13 cellular contexts compared by ENCODE assay signal in genomic region chr10:103820101-103821062, GRCh38. TPM values are rescaled to one million over a fixed set of nuclear protein-coding genes. Genes with fewer than 3 reads are reported as not detected.
DNase-seq lines count a peak whose midpoint lies in the region; ATAC-seq, FAIRE-seq and TF ChIP-seq lines count a peak whose summit lies in the region.
"Had no signal": no experiment of that assay in that cellular context is flagged by ENCODE, and none has a peak within 500 bp of the region (broad histone marks: within the 10 kb centered on the region; RNA-seq: fewer than 3 reads in every experiment).

No MANE protein-coding gene starts in this region.

- H3K27ac ChIP-seq in GM23248, result no peak overlapping the region
- H3K27ac ChIP-seq in astrocyte (ENCODE audit: low read depth, low read length), result no peak overlapping the region

- intact Hi-C loops in natural killer cell (cut with micrococcal nuclease), result no loop called here

- H3K9me3 Mint-ChIP-seq in astrocyte (ENCODE audit: unreplicated experiment), result no peaks in the 10 kb centered on the region
- no peaks in the 10 kb centered on the region for H3K9me3 Mint-ChIP-seq in natural killer cell
- H3K9me3 Mint-ChIP-seq: activated T-helper 1 cell treated with anti-CD3 and anti-CD28 coated beads, Interleukin-12 subunit alpha, Interleukin-12 subunit beta, Interleukin-2, Interleukin-4 antibody, amounts not matched to agents 30 ng/mL and 10 ng/mL and 1 ng/mL, durations not matched to agents 14 hours and 24 hours and 36 hours; T-helper 1 cell treated with Interleukin-12 subunit alpha and Interleukin-12 subunit beta and Interleukin-4 antibody, amounts not matched to agents 30 μg/mL and 1 μg/mL, for 36 hours had no signal

- H2AFZ ChIP-seq in GM23248 (no peak overlapping the region), astrocyte (ENCODE audit: low read depth, low read length) (no peak overlapping the region)

- H3K27ac Mint-ChIP-seq in astrocyte (ENCODE audit: unreplicated experiment), result no peak overlapping the region
- H3K27ac Mint-ChIP-seq in natural killer cell, result no peak overlapping the region
- H3K27ac Mint-ChIP-seq: activated T-helper 1 cell treated with anti-CD3 and anti-CD28 coated beads, Interleukin-12 subunit alpha, Interleukin-12 subunit beta, Interleukin-2, Interleukin-4 antibody, amounts not matched to agents 30 ng/mL and 10 ng/mL and 1 ng/mL, durations not matched to agents 14 hours and 24 hours and 36 hours; naive B cell; T-helper 1 cell treated with Interleukin-12 subunit alpha and Interleukin-12 subunit beta and Interleukin-4 antibody, amounts not matched to agents 30 μg/mL and 1 μg/mL, for 36 hours had no signal

- H3K9ac ChIP-seq in GM23248, result no peak overlapping the region
- no peak overlapping the region for H3K9ac ChIP-seq in astrocyte (ENCODE audit: low read length)
- no peak overlapping the region for H3K9ac ChIP-seq in skeletal muscle satellite cell (ENCODE audit: low read depth, low read length)

- H3K9me3 ChIP-seq in GM23248 (ENCODE audit: low read depth), result no peaks in the 10 kb centered on the region
- no peaks in the 10 kb centered on the region for H3K9me3 ChIP-seq in astrocyte (ENCODE audit: insufficient read depth, low read depth, low read length)
- no peaks in the 10 kb centered on the region for H3K9me3 ChIP-seq in skeletal muscle satellite cell (replicated peaks; ENCODE audit: low read length)

- H3K4me1 Mint-ChIP-seq in astrocyte (ENCODE audit: low read depth, unreplicated experiment), result peaks cover 33% of the 10 kb centered on the region
- H3K4me1 Mint-ChIP-seq in natural killer cell, result peaks cover 4 to 5% of the 10 kb centered on the region in 2 donors
- H3K4me1 Mint-ChIP-seq: naive B cell had no signal

- TF ChIP-seq CTCF in astrocyte (IDR thresholded peaks at IDR 0.05; ENCODE audit: insufficient read depth, low read depth, low read length), result no peak
- TF ChIP-seq CTCF in natural killer cell (IDR thresholded peaks at IDR 0.05), result no peak

- H3K27me3 ChIP-seq in GM23248 (replicated peaks; ENCODE audit: insufficient read depth), result no peaks in the 10 kb centered on the region
- peaks cover 3% of the 10 kb centered on the region for H3K27me3 ChIP-seq in astrocyte (ENCODE audit: insufficient read depth, low read length)
- no peaks in the 10 kb centered on the region for H3K27me3 ChIP-seq in skeletal muscle satellite cell (ENCODE audit: control insufficient read depth, insufficient read depth, low read length)
- H3K27me3 ChIP-seq in H7 (ENCODE audit: control insufficient read depth, insufficient read depth, low read length), result no peaks in the 10 kb centered on the region

- DNase-seq in GM23248, result peak; percentile 62
- peak; percentile 77 for DNase-seq in astrocyte (ENCODE audit: low read depth)
- DNase-seq in hepatic stellate cell (ENCODE audit: low spot score), result peak; percentile 45
- no peak for DNase-seq in amniotic stem cell (lab: John Stamatoyannopoulos, UW)
- no peak for DNase-seq in natural killer cell
- DNase-seq in H7, result no peak
- DNase-seq in dedifferentiated amniotic fluid mesenchymal stem cell (ENCODE audit: extremely low spot score), result no peak
- DNase-seq: DMS153, naive B cell, NCI-H187 had no signal

- H3K4me1 ChIP-seq in GM23248 (ENCODE audit: insufficient read depth), result no peaks in the 10 kb centered on the region
- peaks cover 13% of the 10 kb centered on the region for H3K4me1 ChIP-seq in astrocyte (ENCODE audit: insufficient read depth, low read length)
- H3K4me1 ChIP-seq in skeletal muscle satellite cell (ENCODE audit: control insufficient read depth, insufficient read depth, low read length), result peaks cover 12% of the 10 kb centered on the region

- H4K20me1 ChIP-seq in GM23248 (ENCODE audit: insufficient read depth), result no peaks in the 10 kb centered on the region
- peaks cover 43% of the 10 kb centered on the region for H4K20me1 ChIP-seq in astrocyte (ENCODE audit: insufficient read depth, low read length)

- H3K79me2 ChIP-seq in GM23248 (ENCODE audit: insufficient read depth), result no peaks in the 10 kb centered on the region
- H3K79me2 ChIP-seq in astrocyte (ENCODE audit: insufficient read depth, low read length), result no peaks in the 10 kb centered on the region

- no peak overlapping the region for H3K4me2 ChIP-seq in GM23248 (ENCODE audit: unreplicated experiment)
- peak overlapping the region; percentile 68 for H3K4me2 ChIP-seq in astrocyte (ENCODE audit: low read length)
- H3K4me2 ChIP-seq in skeletal muscle satellite cell (ENCODE audit: low read length), result peak overlapping the region; percentile 41

- in situ Hi-C loops in GM23248 (cut with MboI), result no loop called here

- H3K27me3 Mint-ChIP-seq in astrocyte (ENCODE audit: low read depth, unreplicated experiment) (no peaks in the 10 kb centered on the region), natural killer cell (ENCODE audit: low read depth in 2 of 2) (peaks cover 21 to 31% of the 10 kb centered on the region in 2 donors)

- H3K4me3 ChIP-seq in GM23248, result no peak overlapping the region
- no peak overlapping the region for H3K4me3 ChIP-seq in astrocyte (ENCODE audit: insufficient read depth, low read depth, low read length)
- H3K4me3 ChIP-seq in skeletal muscle satellite cell (ENCODE audit: low read length), result no peak overlapping the region
- H3K4me3 ChIP-seq in H7 (ENCODE audit: insufficient read depth, low read depth, low read length), result no peak overlapping the region

- no peaks in the 10 kb centered on the region for H3F3A ChIP-seq in GM23248 (ENCODE audit: insufficient read depth)

- no peaks in the 10 kb centered on the region for H3K9me2 ChIP-seq in GM23248 (ENCODE audit: insufficient read depth)

- WGBS in GM23248 (ENCODE audit: low coverage in 1 of 2, low lambda C conversion rate in 2 of 2, missing lambda C conversion rate in 2 of 2), 2 experiments, result 35 to 46% methylated on average over 11 to 19 of the region's 19 CpGs

- H3K36me3 Mint-ChIP-seq in astrocyte (ENCODE audit: low read depth, unreplicated experiment), result no peaks in the 10 kb centered on the region
- no peaks in the 10 kb centered on the region for H3K36me3 Mint-ChIP-seq in natural killer cell
- H3K36me3 Mint-ChIP-seq: naive B cell had no signal

- no peak for FAIRE-seq in astrocyte (lab: Jason Lieb, UNC)

- no peak overlapping the region for H3K4me3 Mint-ChIP-seq in astrocyte (ENCODE audit: unreplicated experiment)
- H3K4me3 Mint-ChIP-seq in natural killer cell, result no peak overlapping the region
- H3K4me3 Mint-ChIP-seq: activated T-helper 1 cell treated with anti-CD3 and anti-CD28 coated beads, Interleukin-12 subunit alpha, Interleukin-12 subunit beta, Interleukin-2, Interleukin-4 antibody, amounts not matched to agents 30 ng/mL and 10 ng/mL and 1 ng/mL, durations not matched to agents 14 hours and 24 hours and 36 hours; naive B cell; T-helper 1 cell treated with Interleukin-12 subunit alpha and Interleukin-12 subunit beta and Interleukin-4 antibody, amounts not matched to agents 30 μg/mL and 1 μg/mL, for 36 hours had no signal

- H3K36me3 ChIP-seq in GM23248 (ENCODE audit: low read depth) (no peaks in the 10 kb centered on the region), astrocyte (ENCODE audit: insufficient read depth, low read length) (no peaks in the 10 kb centered on the region), skeletal muscle satellite cell (ENCODE audit: insufficient read depth, low read length) (no peaks in the 10 kb centered on the region), H7 (replicated peaks; ENCODE audit: control insufficient read depth, insufficient read depth, low read length) (no peaks in the 10 kb centered on the region)

- no peak for ATAC-seq in natural killer cell

RNA-seq across cellular contexts. Expression of gene SH3PXD2A, which starts 35.0 kb away (rescaled TPM):
- total RNA-seq in GM23248 (2014; rRNA removed; shearing (Covaris generic)), result 58.0 and 64.0 TPM in 2 replicates
- 31.4 and 34.0 TPM in 2 replicates for polyA plus RNA-seq in GM23248 (2016; fragmentation: Nextera tagmentation; extraction: Ambion mirVana)
- total RNA-seq in astrocyte (17.3 and 25.8 TPM in 2 replicates), natural killer cell (1 to 10 TPM; 3.3 to 7.0 (median 4.9) TPM)
- 14.4 and 17.0 TPM in 2 replicates for total RNA-seq in skeletal muscle satellite cell (2012; rRNA removed)
- total RNA-seq in H7 (2014; rRNA removed; shearing (Covaris generic)), result 6.8 and 8.1 TPM in 2 replicates

Comparison
In these comparisons a context has a peak if more than half of its experiments do, and no peak if none do; other contexts are left out.
1. DNase-seq: peak in GM23248 (single experiment), astrocyte (single experiment) and hepatic stellate cell (single experiment); none in amniotic stem cell (single experiment), natural killer cell (single experiment), H7 (single experiment) and dedifferentiated amniotic fluid mesenchymal stem cell (single experiment).